Comparison of ENCODE assay signal across 1 cellular context in the genomic region with DNA sequence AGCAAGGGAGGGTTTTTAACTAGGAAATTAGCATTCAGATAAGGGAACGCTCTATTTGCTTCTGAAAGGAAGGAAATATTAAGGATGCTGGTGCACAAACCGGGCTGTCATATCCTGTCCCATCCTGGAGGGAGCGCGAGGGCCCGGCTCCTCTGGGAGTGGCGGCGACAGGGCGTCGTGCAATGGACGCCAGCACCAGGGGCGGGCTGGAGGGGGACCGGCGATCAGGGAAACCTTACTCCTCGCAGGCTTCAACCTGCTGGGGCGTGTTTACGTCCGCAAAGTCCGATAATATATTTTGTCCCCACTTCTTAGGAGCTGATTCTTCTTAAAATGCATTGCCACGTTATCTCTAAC.
TF ChIP-seq lines count a peak whose summit lies in the region.

No MANE protein-coding gene starts in this region.

TF ChIP-seq in GM23338, 12 proteins besides CTCF, POLR2A, EP300 and RAD21 (continued from another document):
- TF ChIP-seq, protein P1, sequence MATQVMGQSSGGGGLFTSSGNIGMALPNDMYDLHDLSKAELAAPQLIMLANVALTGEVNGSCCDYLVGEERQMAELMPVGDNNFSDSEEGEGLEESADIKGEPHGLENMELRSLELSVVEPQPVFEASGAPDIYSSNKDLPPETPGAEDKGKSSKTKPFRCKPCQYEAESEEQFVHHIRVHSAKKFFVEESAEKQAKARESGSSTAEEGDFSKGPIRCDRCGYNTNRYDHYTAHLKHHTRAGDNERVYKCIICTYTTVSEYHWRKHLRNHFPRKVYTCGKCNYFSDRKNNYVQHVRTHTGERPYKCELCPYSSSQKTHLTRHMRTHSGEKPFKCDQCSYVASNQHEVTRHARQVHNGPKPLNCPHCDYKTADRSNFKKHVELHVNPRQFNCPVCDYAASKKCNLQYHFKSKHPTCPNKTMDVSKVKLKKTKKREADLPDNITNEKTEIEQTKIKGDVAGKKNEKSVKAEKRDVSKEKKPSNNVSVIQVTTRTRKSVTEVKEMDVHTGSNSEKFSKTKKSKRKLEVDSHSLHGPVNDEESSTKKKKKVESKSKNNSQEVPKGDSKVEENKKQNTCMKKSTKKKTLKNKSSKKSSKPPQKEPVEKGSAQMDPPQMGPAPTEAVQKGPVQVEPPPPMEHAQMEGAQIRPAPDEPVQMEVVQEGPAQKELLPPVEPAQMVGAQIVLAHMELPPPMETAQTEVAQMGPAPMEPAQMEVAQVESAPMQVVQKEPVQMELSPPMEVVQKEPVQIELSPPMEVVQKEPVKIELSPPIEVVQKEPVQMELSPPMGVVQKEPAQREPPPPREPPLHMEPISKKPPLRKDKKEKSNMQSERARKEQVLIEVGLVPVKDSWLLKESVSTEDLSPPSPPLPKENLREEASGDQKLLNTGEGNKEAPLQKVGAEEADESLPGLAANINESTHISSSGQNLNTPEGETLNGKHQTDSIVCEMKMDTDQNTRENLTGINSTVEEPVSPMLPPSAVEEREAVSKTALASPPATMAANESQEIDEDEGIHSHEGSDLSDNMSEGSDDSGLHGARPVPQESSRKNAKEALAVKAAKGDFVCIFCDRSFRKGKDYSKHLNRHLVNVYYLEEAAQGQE (IDR thresholded peaks at IDR 0.05; ENCODE audit: unreplicated experiment): no peak
- TF ChIP-seq, protein P2, sequence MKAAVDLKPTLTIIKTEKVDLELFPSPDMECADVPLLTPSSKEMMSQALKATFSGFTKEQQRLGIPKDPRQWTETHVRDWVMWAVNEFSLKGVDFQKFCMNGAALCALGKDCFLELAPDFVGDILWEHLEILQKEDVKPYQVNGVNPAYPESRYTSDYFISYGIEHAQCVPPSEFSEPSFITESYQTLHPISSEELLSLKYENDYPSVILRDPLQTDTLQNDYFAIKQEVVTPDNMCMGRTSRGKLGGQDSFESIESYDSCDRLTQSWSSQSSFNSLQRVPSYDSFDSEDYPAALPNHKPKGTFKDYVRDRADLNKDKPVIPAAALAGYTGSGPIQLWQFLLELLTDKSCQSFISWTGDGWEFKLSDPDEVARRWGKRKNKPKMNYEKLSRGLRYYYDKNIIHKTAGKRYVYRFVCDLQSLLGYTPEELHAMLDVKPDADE (IDR thresholded peaks at IDR 0.05): no peak
- TF ChIP-seq POLR2AphosphoS5 (IDR thresholded peaks at IDR 0.05; ENCODE audit: low read depth) (no peak), EZH2phosphoT487 (IDR thresholded peaks at IDR 0.05; ENCODE audit: unreplicated experiment) (no peak), JUNB (IDR thresholded peaks at IDR 0.05; ENCODE audit: unreplicated experiment) (no peak), STAT1 (IDR thresholded peaks at IDR 0.05; ENCODE audit: unreplicated experiment) (no peak), ZNF331 (CRISPR knock-in tag; IDR thresholded peaks at IDR 0.05; ENCODE audit: low read depth) (no peak), CREB1 (CRISPR knock-in tag; IDR thresholded peaks at IDR 0.05; ENCODE audit: low read depth) (no peak)
